ENCODE assay signal across 3 cellular contexts in the genomic region with DNA sequence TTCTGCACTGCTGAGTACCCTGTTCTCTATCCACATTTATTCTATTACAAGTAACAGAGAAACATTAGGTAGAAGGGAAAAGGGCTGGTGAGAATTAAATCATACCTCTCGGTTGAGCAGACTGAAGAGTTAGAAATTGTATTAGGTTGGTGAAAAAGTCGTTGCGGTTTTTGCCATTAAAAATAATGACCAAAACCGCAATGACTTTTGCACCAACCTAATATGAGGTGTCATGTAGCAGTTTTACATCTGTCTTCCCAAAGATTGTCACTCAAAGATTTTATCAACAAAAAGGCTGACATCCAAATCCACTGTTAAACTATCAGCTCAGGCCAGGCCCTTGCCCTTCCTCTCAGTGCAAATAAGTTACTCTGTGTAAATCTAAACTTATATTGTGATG.
TF ChIP-seq lines count a peak whose summit lies in the region.

No MANE protein-coding gene starts in this region.

TF ChIP-seq in GM23338, 12 proteins besides CTCF, POLR2A, EP300 and RAD21 (continues in another document):
- TF ChIP-seq POLR2AphosphoS5 (IDR thresholded peaks at IDR 0.05; ENCODE audit: low read depth) (no peak), STAT1 (IDR thresholded peaks at IDR 0.05; ENCODE audit: unreplicated experiment) (no peak), JUNB (IDR thresholded peaks at IDR 0.05; ENCODE audit: unreplicated experiment) (no peak), CREB1 (CRISPR knock-in tag; IDR thresholded peaks at IDR 0.05; ENCODE audit: low read depth) (no peak), NANOG (IDR thresholded peaks at IDR 0.05; ENCODE audit: borderline replicate concordance) (no peak), EZH2 (IDR thresholded peaks at IDR 0.05; ENCODE audit: low read depth, unreplicated experiment) (no peak), ZNF114 (CRISPR knock-in tag; IDR thresholded peaks at IDR 0.05) (no peak), EZH2phosphoT487 (IDR thresholded peaks at IDR 0.05; ENCODE audit: unreplicated experiment) (no peak)
- TF ChIP-seq, protein P1, sequence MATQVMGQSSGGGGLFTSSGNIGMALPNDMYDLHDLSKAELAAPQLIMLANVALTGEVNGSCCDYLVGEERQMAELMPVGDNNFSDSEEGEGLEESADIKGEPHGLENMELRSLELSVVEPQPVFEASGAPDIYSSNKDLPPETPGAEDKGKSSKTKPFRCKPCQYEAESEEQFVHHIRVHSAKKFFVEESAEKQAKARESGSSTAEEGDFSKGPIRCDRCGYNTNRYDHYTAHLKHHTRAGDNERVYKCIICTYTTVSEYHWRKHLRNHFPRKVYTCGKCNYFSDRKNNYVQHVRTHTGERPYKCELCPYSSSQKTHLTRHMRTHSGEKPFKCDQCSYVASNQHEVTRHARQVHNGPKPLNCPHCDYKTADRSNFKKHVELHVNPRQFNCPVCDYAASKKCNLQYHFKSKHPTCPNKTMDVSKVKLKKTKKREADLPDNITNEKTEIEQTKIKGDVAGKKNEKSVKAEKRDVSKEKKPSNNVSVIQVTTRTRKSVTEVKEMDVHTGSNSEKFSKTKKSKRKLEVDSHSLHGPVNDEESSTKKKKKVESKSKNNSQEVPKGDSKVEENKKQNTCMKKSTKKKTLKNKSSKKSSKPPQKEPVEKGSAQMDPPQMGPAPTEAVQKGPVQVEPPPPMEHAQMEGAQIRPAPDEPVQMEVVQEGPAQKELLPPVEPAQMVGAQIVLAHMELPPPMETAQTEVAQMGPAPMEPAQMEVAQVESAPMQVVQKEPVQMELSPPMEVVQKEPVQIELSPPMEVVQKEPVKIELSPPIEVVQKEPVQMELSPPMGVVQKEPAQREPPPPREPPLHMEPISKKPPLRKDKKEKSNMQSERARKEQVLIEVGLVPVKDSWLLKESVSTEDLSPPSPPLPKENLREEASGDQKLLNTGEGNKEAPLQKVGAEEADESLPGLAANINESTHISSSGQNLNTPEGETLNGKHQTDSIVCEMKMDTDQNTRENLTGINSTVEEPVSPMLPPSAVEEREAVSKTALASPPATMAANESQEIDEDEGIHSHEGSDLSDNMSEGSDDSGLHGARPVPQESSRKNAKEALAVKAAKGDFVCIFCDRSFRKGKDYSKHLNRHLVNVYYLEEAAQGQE (IDR thresholded peaks at IDR 0.05; ENCODE audit: unreplicated experiment): no peak
- TF ChIP-seq, protein P2, sequence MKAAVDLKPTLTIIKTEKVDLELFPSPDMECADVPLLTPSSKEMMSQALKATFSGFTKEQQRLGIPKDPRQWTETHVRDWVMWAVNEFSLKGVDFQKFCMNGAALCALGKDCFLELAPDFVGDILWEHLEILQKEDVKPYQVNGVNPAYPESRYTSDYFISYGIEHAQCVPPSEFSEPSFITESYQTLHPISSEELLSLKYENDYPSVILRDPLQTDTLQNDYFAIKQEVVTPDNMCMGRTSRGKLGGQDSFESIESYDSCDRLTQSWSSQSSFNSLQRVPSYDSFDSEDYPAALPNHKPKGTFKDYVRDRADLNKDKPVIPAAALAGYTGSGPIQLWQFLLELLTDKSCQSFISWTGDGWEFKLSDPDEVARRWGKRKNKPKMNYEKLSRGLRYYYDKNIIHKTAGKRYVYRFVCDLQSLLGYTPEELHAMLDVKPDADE (IDR thresholded peaks at IDR 0.05): no peak

TF ChIP-seq in HEK293T, 16 proteins besides CTCF, POLR2A, EP300 and RAD21:
- TF ChIP-seq ELF4 (IDR thresholded peaks at IDR 0.05) (peak; percentile 87), TARDBP (IDR thresholded peaks at IDR 0.05) (no peak)

TF ChIP-seq in GM12878, 131 proteins besides CTCF, POLR2A, EP300 and RAD21:
- no peak for TF ChIP-seq FOXM1 (IDR thresholded peaks at IDR 0.05; ENCODE audit: low read depth, low read length)
- TF ChIP-seq, protein P3, sequence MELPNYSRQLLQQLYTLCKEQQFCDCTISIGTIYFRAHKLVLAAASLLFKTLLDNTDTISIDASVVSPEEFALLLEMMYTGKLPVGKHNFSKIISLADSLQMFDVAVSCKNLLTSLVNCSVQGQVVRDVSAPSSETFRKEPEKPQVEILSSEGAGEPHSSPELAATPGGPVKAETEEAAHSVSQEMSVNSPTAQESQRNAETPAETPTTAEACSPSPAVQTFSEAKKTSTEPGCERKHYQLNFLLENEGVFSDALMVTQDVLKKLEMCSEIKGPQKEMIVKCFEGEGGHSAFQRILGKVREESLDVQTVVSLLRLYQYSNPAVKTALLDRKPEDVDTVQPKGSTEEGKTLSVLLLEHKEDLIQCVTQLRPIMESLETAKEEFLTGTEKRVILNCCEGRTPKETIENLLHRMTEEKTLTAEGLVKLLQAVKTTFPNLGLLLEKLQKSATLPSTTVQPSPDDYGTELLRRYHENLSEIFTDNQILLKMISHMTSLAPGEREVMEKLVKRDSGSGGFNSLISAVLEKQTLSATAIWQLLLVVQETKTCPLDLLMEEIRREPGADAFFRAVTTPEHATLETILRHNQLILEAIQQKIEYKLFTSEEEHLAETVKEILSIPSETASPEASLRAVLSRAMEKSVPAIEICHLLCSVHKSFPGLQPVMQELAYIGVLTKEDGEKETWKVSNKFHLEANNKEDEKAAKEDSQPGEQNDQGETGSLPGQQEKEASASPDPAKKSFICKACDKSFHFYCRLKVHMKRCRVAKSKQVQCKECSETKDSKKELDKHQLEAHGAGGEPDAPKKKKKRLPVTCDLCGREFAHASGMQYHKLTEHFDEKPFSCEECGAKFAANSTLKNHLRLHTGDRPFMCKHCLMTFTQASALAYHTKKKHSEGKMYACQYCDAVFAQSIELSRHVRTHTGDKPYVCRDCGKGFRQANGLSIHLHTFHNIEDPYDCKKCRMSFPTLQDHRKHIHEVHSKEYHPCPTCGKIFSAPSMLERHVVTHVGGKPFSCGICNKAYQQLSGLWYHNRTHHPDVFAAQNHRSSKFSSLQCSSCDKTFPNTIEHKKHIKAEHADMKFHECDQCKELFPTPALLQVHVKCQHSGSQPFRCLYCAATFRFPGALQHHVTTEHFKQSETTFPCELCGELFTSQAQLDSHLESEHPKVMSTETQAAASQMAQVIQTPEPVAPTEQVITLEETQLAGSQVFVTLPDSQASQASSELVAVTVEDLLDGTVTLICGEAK (IDR thresholded peaks at IDR 0.05; ENCODE audit: borderline replicate concordance): 0 out of 2 replicates have a peak, but pooled peaks have one; percentile 33
